Comparison of ENCODE assay signal across 1 cellular context in the genomic region with DNA sequence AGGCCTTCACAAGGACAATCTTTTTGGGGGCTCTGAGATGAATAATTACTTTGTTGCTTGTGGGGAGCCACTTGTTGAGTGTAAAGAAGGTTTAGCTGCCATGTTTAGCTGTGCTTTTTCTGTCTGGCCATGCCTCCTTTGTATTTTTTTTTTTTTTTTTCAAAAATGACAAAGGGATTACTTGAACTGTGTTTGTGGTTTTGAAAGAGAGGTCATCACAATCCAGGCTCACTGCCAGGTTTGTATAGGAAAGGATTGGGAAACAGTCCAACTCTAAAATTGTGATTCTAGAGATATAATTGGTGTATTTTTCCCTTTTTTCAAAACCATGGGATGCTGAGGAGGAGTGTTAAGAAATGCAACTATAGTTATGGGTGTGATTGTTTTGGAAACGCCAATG.
TF ChIP-seq lines count a peak whose summit lies in the region.

No MANE protein-coding gene starts in this region.

TF ChIP-seq in HepG2, 621 proteins besides CTCF, POLR2A, EP300 and RAD21:
- TF ChIP-seq, protein P1, sequence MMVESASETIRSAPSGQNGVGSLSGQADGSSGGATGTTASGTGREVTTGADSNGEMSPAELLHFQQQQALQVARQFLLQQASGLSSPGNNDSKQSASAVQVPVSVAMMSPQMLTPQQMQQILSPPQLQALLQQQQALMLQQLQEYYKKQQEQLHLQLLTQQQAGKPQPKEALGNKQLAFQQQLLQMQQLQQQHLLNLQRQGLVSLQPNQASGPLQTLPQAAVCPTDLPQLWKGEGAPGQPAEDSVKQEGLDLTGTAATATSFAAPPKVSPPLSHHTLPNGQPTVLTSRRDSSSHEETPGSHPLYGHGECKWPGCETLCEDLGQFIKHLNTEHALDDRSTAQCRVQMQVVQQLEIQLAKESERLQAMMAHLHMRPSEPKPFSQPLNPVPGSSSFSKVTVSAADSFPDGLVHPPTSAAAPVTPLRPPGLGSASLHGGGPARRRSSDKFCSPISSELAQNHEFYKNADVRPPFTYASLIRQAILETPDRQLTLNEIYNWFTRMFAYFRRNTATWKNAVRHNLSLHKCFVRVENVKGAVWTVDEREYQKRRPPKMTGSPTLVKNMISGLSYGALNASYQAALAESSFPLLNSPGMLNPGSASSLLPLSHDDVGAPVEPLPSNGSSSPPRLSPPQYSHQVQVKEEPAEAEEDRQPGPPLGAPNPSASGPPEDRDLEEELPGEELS (CRISPR knock-in tag; IDR thresholded peaks at IDR 0.05) = no peak
- no peak for TF ChIP-seq ZSCAN9 (CRISPR knock-in tag; IDR thresholded peaks at IDR 0.05; ENCODE audit: borderline replicate concordance)
- TF ChIP-seq WIZ (CRISPR knock-in tag; IDR thresholded peaks at IDR 0.05) = no peak
- TF ChIP-seq, protein P2, sequence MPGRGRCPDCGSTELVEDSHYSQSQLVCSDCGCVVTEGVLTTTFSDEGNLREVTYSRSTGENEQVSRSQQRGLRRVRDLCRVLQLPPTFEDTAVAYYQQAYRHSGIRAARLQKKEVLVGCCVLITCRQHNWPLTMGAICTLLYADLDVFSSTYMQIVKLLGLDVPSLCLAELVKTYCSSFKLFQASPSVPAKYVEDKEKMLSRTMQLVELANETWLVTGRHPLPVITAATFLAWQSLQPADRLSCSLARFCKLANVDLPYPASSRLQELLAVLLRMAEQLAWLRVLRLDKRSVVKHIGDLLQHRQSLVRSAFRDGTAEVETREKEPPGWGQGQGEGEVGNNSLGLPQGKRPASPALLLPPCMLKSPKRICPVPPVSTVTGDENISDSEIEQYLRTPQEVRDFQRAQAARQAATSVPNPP (CRISPR knock-in tag; IDR thresholded peaks at IDR 0.05) = no peak
- no peak for TF ChIP-seq SOX6 (IDR thresholded peaks at IDR 0.05)
- peak; percentile 20; the same call in 1 of the 2 replicates for TF ChIP-seq SOX6 (CRISPR knock-in tag; IDR thresholded peaks at IDR 0.05)
- TF ChIP-seq ISL2 (CRISPR knock-in tag; IDR thresholded peaks at IDR 0.05) = no peak
- TF ChIP-seq BRD4 (CRISPR knock-in tag; IDR thresholded peaks at IDR 0.05) = no peak
- peak; percentile 38; the same call in 1 of the 2 replicates for TF ChIP-seq NR2F6 (IDR thresholded peaks at IDR 0.05)
- no peak for TF ChIP-seq NR2F6 (CRISPR knock-in tag; IDR thresholded peaks at IDR 0.05)
- no peak for TF ChIP-seq PRDM4 (CRISPR knock-in tag; IDR thresholded peaks at IDR 0.05; ENCODE audit: borderline replicate concordance)
- TF ChIP-seq CEBPB (IDR thresholded peaks at IDR 0.05; ENCODE audit: borderline replicate concordance, low read depth, low read length) = peak; percentile 47; the same call in 1 of the 2 replicates
- no peak for TF ChIP-seq HNRNPLL (IDR thresholded peaks at IDR 0.05; ENCODE audit: low read depth, low read length, poor library complexity, severe bottlenecking)
- TF ChIP-seq SMC3 (IDR thresholded peaks at IDR 0.05; ENCODE audit: low read length) = no peak
- TF ChIP-seq ZNF441 (CRISPR knock-in tag; IDR thresholded peaks at IDR 0.05; ENCODE audit: borderline replicate concordance) = no peak
- no peak for TF ChIP-seq FOXA1 (IDR thresholded peaks at IDR 0.05)
- TF ChIP-seq FOXA1 (CRISPR knock-in tag; IDR thresholded peaks at IDR 0.05) = no peak
- peak; percentile 25; the same call in 1 of the 2 replicates for TF ChIP-seq NCOR1 (IDR thresholded peaks at IDR 0.05; ENCODE audit: borderline replicate concordance, low read length)
- no peak for TF ChIP-seq NKX3-1 (CRISPR knock-in tag; IDR thresholded peaks at IDR 0.05)
- no peak for TF ChIP-seq ZBTB7B (CRISPR knock-in tag; IDR thresholded peaks at IDR 0.05)
- no peak for TF ChIP-seq ZNF724P (CRISPR knock-in tag; IDR thresholded peaks at IDR 0.05; ENCODE audit: borderline replicate concordance)
- TF ChIP-seq ZNF703 (CRISPR knock-in tag; IDR thresholded peaks at IDR 0.05; ENCODE audit: borderline replicate concordance) = no peak
- no peak for TF ChIP-seq ZNF138 (CRISPR knock-in tag; IDR thresholded peaks at IDR 0.05; ENCODE audit: low read depth)
- no peak for TF ChIP-seq SOX13 (IDR thresholded peaks at IDR 0.05)
- TF ChIP-seq SOX13 (CRISPR knock-in tag; conservative IDR thresholded peaks at IDR 0.05 in 1 of 2, IDR thresholded peaks at IDR 0.05 in 1 of 2) = peak in 1 of 2 experiments; percentile 65; a peak in 2 of 4 replicates
- TF ChIP-seq SOX5 (CRISPR knock-in tag; IDR thresholded peaks at IDR 0.05; ENCODE audit: borderline replicate concordance) = peak; percentile 54; the same call in 1 of the 2 replicates
- no peak for TF ChIP-seq CBX5 (CRISPR knock-in tag; IDR thresholded peaks at IDR 0.05; ENCODE audit: borderline replicate concordance)
- no peak for TF ChIP-seq ZNF20 (CRISPR knock-in tag; IDR thresholded peaks at IDR 0.05)
TF ChIP-seq in HepG2: peak in this region for 6.
